Comparison of ENCODE assay signal across 19 cellular contexts in genomic region chr7:30222519-30223213, GRCh38.
DNase-seq lines count a peak whose midpoint lies in the region; ATAC-seq and TF ChIP-seq lines count a peak whose summit lies in the region.
"Had no signal": no experiment of that assay in that cellular context is flagged by ENCODE, and none has a peak within 500 bp of the region (broad histone marks: within the 10 kb centered on the region; RNA-seq: fewer than 3 reads in every experiment).

No MANE protein-coding gene starts in this region.

- intact Hi-C loops in natural killer cell (cut with micrococcal nuclease) (no loop called here), aorta (cut with DNase I) (loop anchor here in 1 of 2 donors (5.0 kb wide), 1 partner anchor 35 kb away; no protein-coding TSS in a partner anchor)
- intact Hi-C loops in dendritic cell treated with granulocyte-macrophage colony-stimulating factor and Interleukin-4, amounts not matched to agents 40 ng/mL and 50 ng/mL, for 4 days (cut with micrococcal nuclease), result no loop called here

- WGBS in aorta, 2 donors, result 89% methylated on average over 8 of the region's 8 CpGs

- TF ChIP-seq CTCF in natural killer cell (IDR thresholded peaks at IDR 0.05), result no peak
- no peak for TF ChIP-seq CTCF in NB4 (IDR thresholded peaks at IDR 0.05; ENCODE audit: low read depth, low read length)

- no peaks in the 10 kb centered on the region for H3K4me1 ChIP-seq in aorta (ENCODE audit: control insufficient read depth in 1 of 2, insufficient read depth in 2 of 2, low read length in 2 of 2)
- H3K4me1 ChIP-seq: HAP-1 had no signal

- H3K4me3 ChIP-seq in NB4 (ENCODE audit: low read depth, low read length) (no peak overlapping the region), aorta (ENCODE audit: low read length in 2 of 2) (no peak overlapping the region)
- H3K4me3 ChIP-seq: A549, HAP-1, SJCRH30 had no signal

- H3K9me3 ChIP-seq in aorta (ENCODE audit: control insufficient read depth, low read length), result no peaks in the 10 kb centered on the region
- H3K9me3 ChIP-seq: Caco-2 had no signal

- no peak for DNase-seq in natural killer cell treated with Interleukin-12 subunit alpha and Interleukin-12 subunit beta and Interleukin-15 and Interleukin-18, amount 100 ng/mL, for 72 hours (ENCODE audit: low spot score)
- DNase-seq in natural killer cell (no peak), NB4 (ENCODE audit: low read depth) (peak; percentile 41), aorta (no peak), SHP77 treated with DMSO at 0.1 percent for 48 hours (lab: John Stamatoyannopoulos, UW) (no peak), HUDEP-2 (lab: John Stamatoyannopoulos, UW; ENCODE audit: unreplicated experiment in 76 of 76) (no peak)
- DNase-seq in central memory CD4-positive, alpha-beta T cell, result no peak
- DNase-seq: Caco-2; CD4-positive, CD25-positive, alpha-beta regulatory T cell; DMS53; MV-4-11; NCI-H1417 treated with DMSO at 0.1 percent for 48 hours; NCI-H1930; NCI-H446; SJCRH30 had no signal

- no peaks in the 10 kb centered on the region for H3K9me3 Mint-ChIP-seq in natural killer cell treated with Interleukin-12 subunit alpha and Interleukin-12 subunit beta and Interleukin-15 and Interleukin-18, amount 100 ng/mL, for 72 hours
- no peaks in the 10 kb centered on the region for H3K9me3 Mint-ChIP-seq in natural killer cell
- H3K9me3 Mint-ChIP-seq in dendritic cell treated with granulocyte-macrophage colony-stimulating factor and Interleukin-4, amounts not matched to agents 40 ng/mL and 50 ng/mL, for 4 days, result peaks cover 19% of the 10 kb centered on the region

- peaks cover 15 to 19% of the 10 kb centered on the region in 2 donors for H3K27me3 Mint-ChIP-seq in natural killer cell treated with Interleukin-12 subunit alpha and Interleukin-12 subunit beta and Interleukin-15 and Interleukin-18, amount 100 ng/mL, for 72 hours
- peaks cover 0 to 23% of the 10 kb centered on the region in 2 donors for H3K27me3 Mint-ChIP-seq in natural killer cell (ENCODE audit: low read depth in 2 of 2)
- no peaks in the 10 kb centered on the region for H3K27me3 Mint-ChIP-seq in dendritic cell treated with granulocyte-macrophage colony-stimulating factor and Interleukin-4, amounts not matched to agents 40 ng/mL and 50 ng/mL, for 4 days
- H3K27me3 Mint-ChIP-seq: CD4-positive, CD25-positive, alpha-beta regulatory T cell had no signal

- no peaks in the 10 kb centered on the region for H3K36me3 Mint-ChIP-seq in natural killer cell treated with Interleukin-12 subunit alpha and Interleukin-12 subunit beta and Interleukin-15 and Interleukin-18, amount 100 ng/mL, for 72 hours
- H3K36me3 Mint-ChIP-seq in natural killer cell, result no peaks in the 10 kb centered on the region
- no peaks in the 10 kb centered on the region for H3K36me3 Mint-ChIP-seq in dendritic cell treated with granulocyte-macrophage colony-stimulating factor and Interleukin-4, amounts not matched to agents 40 ng/mL and 50 ng/mL, for 4 days (ENCODE audit: low read depth)

- TF ChIP-seq POLR2A in NB4 (IDR thresholded peaks at IDR 0.05; ENCODE audit: extremely low read depth, insufficient read length), result no peak

- H3K27ac ChIP-seq in aorta (ENCODE audit: low read depth in 1 of 2, low read length in 2 of 2), result no peak overlapping the region
- H3K27ac ChIP-seq: A549, RWPE1, SJCRH30 had no signal

- no peak overlapping the region for H3K4me3 Mint-ChIP-seq in natural killer cell treated with Interleukin-12 subunit alpha and Interleukin-12 subunit beta and Interleukin-15 and Interleukin-18, amount 100 ng/mL, for 72 hours
- no peak overlapping the region for H3K4me3 Mint-ChIP-seq in natural killer cell
- H3K4me3 Mint-ChIP-seq in dendritic cell treated with granulocyte-macrophage colony-stimulating factor and Interleukin-4, amounts not matched to agents 40 ng/mL and 50 ng/mL, for 4 days, result no peak overlapping the region
- H3K4me3 Mint-ChIP-seq: CD4-positive, CD25-positive, alpha-beta regulatory T cell had no signal

- no peaks in the 10 kb centered on the region for H3K27me3 ChIP-seq in aorta (ENCODE audit: control insufficient read depth in 1 of 2, insufficient read depth in 2 of 2, low read length in 1 of 2)
- H3K27me3 ChIP-seq: SJCRH30 had no signal

- ATAC-seq in natural killer cell treated with Interleukin-12 subunit alpha and Interleukin-12 subunit beta and Interleukin-15 and Interleukin-18, amount 100 ng/mL, for 72 hours, result peak; percentile 26 to 28
- ATAC-seq in natural killer cell (no peak), aorta (ENCODE audit: low FRiP score) (peak; percentile 15)
- ATAC-seq: A549 had no signal

- H3K4me1 Mint-ChIP-seq in natural killer cell treated with Interleukin-12 subunit alpha and Interleukin-12 subunit beta and Interleukin-15 and Interleukin-18, amount 100 ng/mL, for 72 hours (ENCODE audit: low read depth in 2 of 2), result peaks cover 19 to 22% of the 10 kb centered on the region in 2 donors
- H3K4me1 Mint-ChIP-seq in natural killer cell, result no peaks in the 10 kb centered on the region
- peaks cover 63% of the 10 kb centered on the region for H3K4me1 Mint-ChIP-seq in dendritic cell treated with granulocyte-macrophage colony-stimulating factor and Interleukin-4, amounts not matched to agents 40 ng/mL and 50 ng/mL, for 4 days (ENCODE audit: low read depth)

- H3K36me3 ChIP-seq in aorta (ENCODE audit: control insufficient read depth in 1 of 2, insufficient read depth in 2 of 2, low read length in 1 of 2), result no peaks in the 10 kb centered on the region
- H3K36me3 ChIP-seq: HAP-1, SJCRH30 had no signal

- no peak overlapping the region for H3K27ac Mint-ChIP-seq in natural killer cell treated with Interleukin-12 subunit alpha and Interleukin-12 subunit beta and Interleukin-15 and Interleukin-18, amount 100 ng/mL, for 72 hours
- H3K27ac Mint-ChIP-seq in natural killer cell, result no peak overlapping the region
- H3K27ac Mint-ChIP-seq in dendritic cell treated with granulocyte-macrophage colony-stimulating factor and Interleukin-4, amounts not matched to agents 40 ng/mL and 50 ng/mL, for 4 days, result peak overlapping the region; percentile 50

Comparison
In these comparisons a context has a peak if more than half of its experiments do, and no peak if none do; other contexts are left out.
1. ATAC-seq: peak in natural killer cell treated with Interleukin-12 subunit alpha and Interleukin-12 subunit beta and Interleukin-15 and Interleukin-18, amount 100 ng/mL, for 72 hours (2 of 2) and aorta (single experiment); none in natural killer cell (0 of 3).